10 cellular contexts compared by ENCODE assay signal in genomic region chr3:87997298-87997697, GRCh38.
DNase-seq lines count a peak whose midpoint lies in the region; ATAC-seq, FAIRE-seq and TF ChIP-seq lines count a peak whose summit lies in the region.
"Had no signal": no experiment of that assay in that cellular context is flagged by ENCODE, and none has a peak within 500 bp of the region (broad histone marks: within the 10 kb centered on the region; RNA-seq: fewer than 3 reads in every experiment).

No MANE protein-coding gene starts in this region.

- H3K4me2 ChIP-seq in Loucy (ENCODE audit: low read depth, low read length, poor library complexity, severe bottlenecking): peak overlapping the region; percentile 62

- ATAC-seq in GM21619 (IDR thresholded peaks at IDR 0.05; ENCODE audit: unreplicated experiment) (peak; percentile 95), esophagus mucosa (no peak)

- no peak overlapping the region for H3K27ac Mint-ChIP-seq in activated naive CD4-positive, alpha-beta T cell treated with anti-CD3 and anti-CD28 coated beads, Interleukin-2, amount 10 ng/mL, durations not matched to agents 7 days and 5 days

- no peaks in the 10 kb centered on the region for H3K36me3 Mint-ChIP-seq in activated naive CD4-positive, alpha-beta T cell treated with anti-CD3 and anti-CD28 coated beads, Interleukin-2, amount 10 ng/mL, durations not matched to agents 7 days and 5 days

- peaks cover 5% of the 10 kb centered on the region for H3K27me3 Mint-ChIP-seq in activated naive CD4-positive, alpha-beta T cell treated with anti-CD3 and anti-CD28 coated beads, Interleukin-2, amount 10 ng/mL, durations not matched to agents 7 days and 5 days

- TF ChIP-seq CTCF in Loucy (conservative IDR thresholded peaks at IDR 0.05; ENCODE audit: low read length): no peak

- no peaks in the 10 kb centered on the region for H3K9me3 ChIP-seq in Loucy (ENCODE audit: insufficient read depth, low read depth, low read length)
- H3K9me3 ChIP-seq: tibial artery had no signal

- H3K9ac ChIP-seq in Loucy (ENCODE audit: low read depth, low read length, poor library complexity, severe bottlenecking): no peak overlapping the region

- CTCF ChIA-PET in activated naive CD4-positive, alpha-beta T cell treated with anti-CD3 and anti-CD28 coated beads, Interleukin-2, amount 10 ng/mL, durations not matched to agents 7 days and 5 days (lab: Charles Lee): no interaction called here

- no peaks in the 10 kb centered on the region for H3K79me2 ChIP-seq in Loucy (ENCODE audit: insufficient read depth, low read length)

- FAIRE-seq in urothelium cell line (lab: Jason Lieb, UNC): no peak
- FAIRE-seq: H1 had no signal

- no peaks in the 10 kb centered on the region for H3K27me3 ChIP-seq in Loucy (ENCODE audit: insufficient read depth, low read length, poor library complexity, severe bottlenecking)

- no peaks in the 10 kb centered on the region for H3F3A ChIP-seq in Loucy (ENCODE audit: low read depth)

- no peaks in the 10 kb centered on the region for H3K9me3 Mint-ChIP-seq in activated naive CD4-positive, alpha-beta T cell treated with anti-CD3 and anti-CD28 coated beads, Interleukin-2, amount 10 ng/mL, durations not matched to agents 7 days and 5 days

- no peak overlapping the region for H3K4me3 ChIP-seq in Loucy (ENCODE audit: low read length, poor library complexity, severe bottlenecking)
- H3K4me3 ChIP-seq: tibial artery had no signal

- no peaks in the 10 kb centered on the region for H3K36me3 ChIP-seq in Loucy (ENCODE audit: insufficient read depth, low read length)
- H3K36me3 ChIP-seq: tibial artery had no signal

- peaks cover 14% of the 10 kb centered on the region for H3K4me1 Mint-ChIP-seq in activated naive CD4-positive, alpha-beta T cell treated with anti-CD3 and anti-CD28 coated beads, Interleukin-2, amount 10 ng/mL, durations not matched to agents 7 days and 5 days

- H3K4me1 ChIP-seq in Loucy (ENCODE audit: insufficient read depth, low read length, poor library complexity, severe bottlenecking): peaks cover 5% of the 10 kb centered on the region

- DNase-seq in EH (ENCODE audit: low read depth) (peak; percentile 12), urothelium cell line (ENCODE audit: low spot score) (no peak), HuH-7.5 (ENCODE audit: low spot score) (no peak)
- DNase-seq in activated naive CD4-positive, alpha-beta T cell treated with anti-CD3 and anti-CD28 coated beads, Interleukin-2, amount 10 ng/mL, durations not matched to agents 7 days and 5 days: peak; percentile 49
- DNase-seq in stimulated activated CD4-positive, alpha-beta T cell treated with anti-CD3 and anti-CD28 coated beads, Interleukin-1b, Interleukin-23, amount 100 ng/mL, for 48 hours: peak; percentile 48

- no peaks in the 10 kb centered on the region for H3K9me2 ChIP-seq in Loucy (replicated peaks; ENCODE audit: low read depth, low read length)

- H2AFZ ChIP-seq in Loucy (ENCODE audit: low read length): peak overlapping the region; percentile 46; the same call in 1 of the 2 replicates

- no peaks in the 10 kb centered on the region for H4K20me1 ChIP-seq in Loucy (ENCODE audit: insufficient read depth, low read length, poor library complexity, severe bottlenecking)

- peak overlapping the region; percentile 33 for H3K4me3 Mint-ChIP-seq in activated naive CD4-positive, alpha-beta T cell treated with anti-CD3 and anti-CD28 coated beads, Interleukin-2, amount 10 ng/mL, durations not matched to agents 7 days and 5 days

Comparison
In these comparisons a context has a peak if more than half of its experiments do, and no peak if none do; other contexts are left out.
1. DNase-seq: peak in EH (single experiment), activated naive CD4-positive, alpha-beta T cell treated with anti-CD3 and anti-CD28 coated beads, Interleukin-2, amount 10 ng/mL, durations not matched to agents 7 days and 5 days (single experiment) and stimulated activated CD4-positive, alpha-beta T cell treated with anti-CD3 and anti-CD28 coated beads, Interleukin-1b, Interleukin-23, amount 100 ng/mL, for 48 hours (single experiment); none in urothelium cell line (single experiment) and HuH-7.5 (single experiment).